ENCODE assay signal across 9 cellular contexts in genomic region chr17:59361916-59362810, GRCh38. TPM values are rescaled to one million over a fixed set of nuclear protein-coding genes. Genes with fewer than 3 reads are reported as not detected.
DNase-seq lines count a peak whose midpoint lies in the region; ATAC-seq and TF ChIP-seq lines count a peak whose summit lies in the region.
"Had no signal": no experiment of that assay in that cellular context is flagged by ENCODE, and none has a peak within 500 bp of the region (broad histone marks: within the 10 kb centered on the region; RNA-seq: fewer than 3 reads in every experiment).

No MANE protein-coding gene starts in this region.

- intact Hi-C loops in right cardiac atrium (cut with DNase I) = no loop called here

- H3K9me3 ChIP-seq in MM.1S (replicated peaks; ENCODE audit: insufficient read depth, low read length) (no peaks in the 10 kb centered on the region), right cardiac atrium (ENCODE audit: control insufficient read depth, low read length) (no peaks in the 10 kb centered on the region)
- H3K9me3 ChIP-seq: pancreas had no signal

- TF ChIP-seq CTCF in AG10803 (conservative IDR thresholded peaks at IDR 0.05; ENCODE audit: low read length) (no peak), MM.1S (IDR thresholded peaks at IDR 0.05; ENCODE audit: low read length) (no peak)

- ATAC-seq in GM19395 (IDR thresholded peaks at IDR 0.05; ENCODE audit: unreplicated experiment) (peak; percentile 53), right cardiac atrium (no peak)

- peak; percentile 94 for DNase-seq in AG10803 (ENCODE audit: low read depth)
- DNase-seq in MM.1S = peak; percentile 60
- DNase-seq in activated naive CD4-positive, alpha-beta T cell treated with Interleukin-2 at 50 U/mL for 16 hours = peak; percentile 42
- no peak for DNase-seq in right cardiac atrium
- DNase-seq in stimulated activated naive CD4-positive, alpha-beta T cell treated with Interleukin-2 at 50 U/mL for 16 hours (lab: John Stamatoyannopoulos, UW) = peak; percentile 27
- DNase-seq in islet precursor cell = no peak
- DNase-seq in AML-193 (lab: John Stamatoyannopoulos, UW) = no peak
- DNase-seq: pancreas had no signal

- H3K4me3 ChIP-seq in AG10803 (ENCODE audit: low read length) = peak overlapping the region; percentile 34
- peak overlapping the region; percentile 43 for H3K4me3 ChIP-seq in MM.1S (ENCODE audit: low read length)
- H3K4me3 ChIP-seq in right cardiac atrium (ENCODE audit: low read length) = no peak overlapping the region
- H3K4me3 ChIP-seq: pancreas had no signal

- H3K27ac ChIP-seq in MM.1S (ENCODE audit: low read length) = peak overlapping the region; percentile 63; the same call in 1 of the 2 replicates
- H3K27ac ChIP-seq in right cardiac atrium (ENCODE audit: low read length) = peak overlapping the region; percentile 42

- H4K20me1 ChIP-seq in MM.1S (ENCODE audit: insufficient read depth, low read length) = no peaks in the 10 kb centered on the region

- no peaks in the 10 kb centered on the region for H3K36me3 ChIP-seq in MM.1S (replicated peaks; ENCODE audit: insufficient read depth, low read length)
- H3K36me3 ChIP-seq: pancreas had no signal

- H3F3A ChIP-seq in MM.1S (ENCODE audit: insufficient read depth, low read length) = peaks cover 6% of the 10 kb centered on the region; the same call in 1 of the 2 replicates

- 50% methylated on average over 7 of the region's 7 CpGs for whole genome bisulfite sequencing in right cardiac atrium

- H3K4me2 ChIP-seq in MM.1S (ENCODE audit: low read depth, low read length) = peak overlapping the region; percentile 81

- H3K9me2 ChIP-seq in MM.1S (replicated peaks; ENCODE audit: insufficient read depth, low read length) = no peaks in the 10 kb centered on the region

- H3K27me3 ChIP-seq in MM.1S (replicated peaks; ENCODE audit: insufficient read depth, low read length) (no peaks in the 10 kb centered on the region), right cardiac atrium (ENCODE audit: control insufficient read depth, insufficient read depth) (no peaks in the 10 kb centered on the region)
- H3K27me3 ChIP-seq: pancreas had no signal

- no peaks in the 10 kb centered on the region for H3K79me2 ChIP-seq in MM.1S (ENCODE audit: low read length)

- peak overlapping the region; percentile 17; the same call in 1 of the 2 replicates for H3K9ac ChIP-seq in MM.1S (ENCODE audit: low read length)

- H3K4me1 ChIP-seq in MM.1S (ENCODE audit: low read length) (peaks cover 36% of the 10 kb centered on the region), right cardiac atrium (ENCODE audit: control insufficient read depth, insufficient read depth, low read length) (peaks cover 45% of the 10 kb centered on the region)

- H2AFZ ChIP-seq in MM.1S (ENCODE audit: low read length) = peak overlapping the region; percentile 38; the same call in 1 of the 2 replicates

RNA-seq across cellular contexts. Expression of gene YPEL2, which starts 30.7 kb away (rescaled TPM):
- 10 to 100 TPM; 14.5 to 33.9 (median 23.2) TPM for total RNA-seq in right cardiac atrium
- polyA plus RNA-seq in right cardiac atrium = 12.5 TPM

Comparison
In these comparisons a context has a peak if more than half of its experiments do, and no peak if none do; other contexts are left out.
1. DNase-seq: peak in AG10803 (single experiment), MM.1S (single experiment), activated naive CD4-positive, alpha-beta T cell treated with Interleukin-2 at 50 U/mL for 16 hours (single experiment) and stimulated activated naive CD4-positive, alpha-beta T cell treated with Interleukin-2 at 50 U/mL for 16 hours (single experiment); none in right cardiac atrium (0 of 3), islet precursor cell (single experiment) and AML-193 (0 of 2).